In the genomic region with DNA sequence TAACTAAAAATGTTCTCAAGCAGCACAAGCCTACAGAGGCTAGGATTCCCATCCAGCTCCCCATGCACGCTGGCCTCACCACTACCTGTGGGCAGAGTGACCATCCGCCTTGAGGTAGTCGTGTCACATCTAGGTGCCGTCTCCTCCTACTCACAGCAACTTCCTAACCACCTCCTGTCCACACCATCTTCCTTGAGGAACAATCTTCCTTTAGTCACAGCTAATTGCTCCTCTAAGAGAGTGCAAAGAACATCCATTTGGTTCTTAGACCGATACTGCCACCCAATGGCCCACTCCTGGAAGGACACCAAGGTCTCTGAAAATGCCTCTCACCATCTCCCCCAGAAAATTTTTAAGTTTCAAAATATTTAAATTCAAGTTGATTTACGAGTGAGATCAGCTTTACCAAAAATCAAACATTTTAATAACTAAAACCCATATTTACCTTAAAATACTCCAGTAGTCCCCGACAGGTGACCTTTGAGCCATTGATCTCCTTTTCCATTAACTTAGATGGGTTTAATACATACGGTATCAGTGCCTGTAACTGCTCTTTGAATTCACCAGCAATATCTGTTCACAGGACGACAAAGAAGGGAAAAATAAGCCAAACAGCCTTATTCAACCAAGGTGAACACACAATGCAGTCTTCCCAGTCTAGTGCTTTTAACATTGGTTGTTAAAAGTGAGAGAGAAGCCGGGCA, we compare ENCODE assay signal across 8 cellular contexts. TPM values are rescaled to one million over a fixed set of nuclear protein-coding genes. Genes with fewer than 3 reads are reported as not detected.
A peak's percentile ranks its signal among the peaks of the same experiment; 100 is the strongest.
DNase-seq lines count a peak whose midpoint lies in the region; ATAC-seq and TF ChIP-seq lines count a peak whose summit lies in the region.

No MANE protein-coding gene starts in this region.

- no peak overlapping the region for H3K4me3 ChIP-seq in CD8-positive, alpha-beta T cell (ENCODE audit: low read depth, low read length)
- no peak overlapping the region for H3K4me3 ChIP-seq in thyroid gland (replicated peaks in 1 of 3)

- no peaks in the 10 kb centered on the region for H3K4me1 ChIP-seq in CD8-positive, alpha-beta T cell (ENCODE audit: insufficient read depth, low read length)
- H3K4me1 ChIP-seq in thyroid gland = peaks cover 0 to 6% of the 10 kb centered on the region in 2 donors

- no peak overlapping the region for H3K4me3 Mint-ChIP-seq in CD8-positive, alpha-beta T cell
- no peak overlapping the region for H3K4me3 Mint-ChIP-seq in activated T-helper 17 cell treated with anti-CD3 and anti-CD28 coated beads, Interleukin-2, amount 50 U/mL, for 72 hours

- 63 to 64% methylated on average over 10 of the region's 10 CpGs for WGBS in thyroid gland, 2 donors

- ATAC-seq in CD8-positive, alpha-beta T cell = peak; percentile 89
- peak; percentile 65 for ATAC-seq in activated T-helper 17 cell treated with anti-CD3 and anti-CD28 coated beads, Interleukin-2, amount 50 U/mL, for 72 hours (replicated peaks)
- ATAC-seq in omental fat pad (ENCODE audit: low FRiP score) = peak; percentile 85
- no peak for ATAC-seq in HG03469 (IDR thresholded peaks at IDR 0.05; ENCODE audit: unreplicated experiment)

- peaks cover 7% of the 10 kb centered on the region for H3K36me3 ChIP-seq in CD8-positive, alpha-beta T cell (ENCODE audit: insufficient read depth, low read length)
- peaks cover 14 to 15% of the 10 kb centered on the region in 2 donors for H3K36me3 ChIP-seq in thyroid gland

- no peak overlapping the region for H3K27ac Mint-ChIP-seq in CD8-positive, alpha-beta T cell
- no peak overlapping the region for H3K27ac Mint-ChIP-seq in activated T-helper 17 cell treated with anti-CD3 and anti-CD28 coated beads, Interleukin-2, amount 50 U/mL, for 72 hours

- DNase-seq in CD8-positive, alpha-beta T cell = peak; percentile 60 to 82 (median 63)
- peak; percentile 29 for DNase-seq in HK-2 (ENCODE audit: unreplicated experiment)
- DNase-seq in RKO (ENCODE audit: low spot score) = peak; percentile 69
- peak; percentile 52 for DNase-seq in fibroblast of the conjunctiva (ENCODE audit: low read depth)
- no peak for DNase-seq in omental fat pad (ENCODE audit: low spot score)
- DNase-seq in thyroid gland = peak; percentile 70 to 71

- TF ChIP-seq POLR2A in thyroid gland (IDR thresholded peaks at IDR 0.05) = no peak

- no peaks in the 10 kb centered on the region for H3K9me3 ChIP-seq in CD8-positive, alpha-beta T cell (ENCODE audit: low read length)
- no peaks in the 10 kb centered on the region for H3K9me3 ChIP-seq in thyroid gland

- intact Hi-C loops in CD8-positive, alpha-beta T cell (cut with DNase I, micrococcal nuclease) = loop anchor here (1.0 to 5.0 kb wide), 6 partner anchors 84 to 729 kb away; partner anchors contain the start of gene PLAAT4 (in 1 of the 2)
- intact Hi-C loops in thyroid gland (cut with DNase I) = loop anchor here (2.0 kb wide), 1 partner anchor 157 kb away; no protein-coding TSS in a partner anchor

- peaks cover 45% of the 10 kb centered on the region for H3K36me3 Mint-ChIP-seq in CD8-positive, alpha-beta T cell
- H3K36me3 Mint-ChIP-seq in activated T-helper 17 cell treated with anti-CD3 and anti-CD28 coated beads, Interleukin-2, amount 50 U/mL, for 72 hours (ENCODE audit: low read depth) = peaks cover 83% of the 10 kb centered on the region

- CTCF ChIA-PET in CD8-positive, alpha-beta T cell (lab: Charles Lee) = interaction anchor here (0.6 to 10.2 kb wide), 35 partner anchors 9 to 279 kb away, joined by 3 to 228 read pairs (median 3); partner anchors contain the start of genes PLAAT4 and PLAAT5

- no peak overlapping the region for H3K27ac ChIP-seq in CD8-positive, alpha-beta T cell (ENCODE audit: low read depth, low read length)
- H3K27ac ChIP-seq in thyroid gland = no peak overlapping the region

- peaks cover 8% of the 10 kb centered on the region for H3K4me1 Mint-ChIP-seq in CD8-positive, alpha-beta T cell (ENCODE audit: low read depth)
- H3K4me1 Mint-ChIP-seq in activated T-helper 17 cell treated with anti-CD3 and anti-CD28 coated beads, Interleukin-2, amount 50 U/mL, for 72 hours = peaks cover 8% of the 10 kb centered on the region

- no peaks in the 10 kb centered on the region for H3K9me3 Mint-ChIP-seq in CD8-positive, alpha-beta T cell
- no peaks in the 10 kb centered on the region for H3K9me3 Mint-ChIP-seq in activated T-helper 17 cell treated with anti-CD3 and anti-CD28 coated beads, Interleukin-2, amount 50 U/mL, for 72 hours

- H3K27me3 ChIP-seq in CD8-positive, alpha-beta T cell (ENCODE audit: insufficient read depth, low read length) = no peaks in the 10 kb centered on the region
- H3K27me3 ChIP-seq in thyroid gland = no peaks in the 10 kb centered on the region

- no peaks in the 10 kb centered on the region for H3K27me3 Mint-ChIP-seq in CD8-positive, alpha-beta T cell (ENCODE audit: low read depth)
- H3K27me3 Mint-ChIP-seq in activated T-helper 17 cell treated with anti-CD3 and anti-CD28 coated beads, Interleukin-2, amount 50 U/mL, for 72 hours = no peaks in the 10 kb centered on the region

- POLR2A ChIA-PET in CD8-positive, alpha-beta T cell (lab: Charles Lee) = interaction anchor here (0.8 to 1.2 kb wide), 4 partner anchors 9 to 157 kb away, joined by 3 to 7 read pairs (median 4); no protein-coding TSS in a partner anchor

- peak; percentile 93 for TF ChIP-seq CTCF in CD8-positive, alpha-beta T cell (IDR thresholded peaks at IDR 0.05)
- TF ChIP-seq CTCF in omental fat pad (IDR thresholded peaks at IDR 0.05) (peak in 1 of 3 donors; percentile 35), thyroid gland (IDR thresholded peaks at IDR 0.05) (peak; percentile 35 to 97 (median 84))

RNA-seq across cellular contexts. Expression of gene PLAAT3, which starts 21.7 kb away (rescaled TPM):
- total RNA-seq in CD8-positive, alpha-beta T cell = 1 to 10 TPM; 5.0 to 5.9 TPM
- 1 to 10 TPM; 5.4 to 7.6 TPM for total RNA-seq in activated T-helper 17 cell treated with anti-CD3 and anti-CD28 coated beads, Interleukin-2, amount 50 U/mL, for 72 hours
- total RNA-seq in omental fat pad (100 to 1,000 TPM; 125 to 616 (median 260) TPM), thyroid gland (10 to 100 TPM; 42.8 to 96.0 (median 74.6) TPM)

RNA-seq across cellular contexts. Expression of gene ATL3, which starts 35.3 kb away (rescaled TPM):
- total RNA-seq in CD8-positive, alpha-beta T cell = 10 to 100 TPM; 11.6 to 11.8 TPM
- total RNA-seq in activated T-helper 17 cell treated with anti-CD3 and anti-CD28 coated beads, Interleukin-2, amount 50 U/mL, for 72 hours = 10 to 100 TPM; 31.1 to 33.3 TPM
- total RNA-seq in omental fat pad (100 to 1,000 TPM in 1 of 4 donors, 10 to 100 TPM in 3; 84.4 to 100 (median 86.5) TPM), thyroid gland (100 to 1,000 TPM in 2 of 4 donors, 10 to 100 TPM in 2; 78.7 to 106 (median 98.4) TPM)

RNA-seq across cellular contexts. Expression of gene RTN3, which starts 45.4 kb away (rescaled TPM):
- 10 to 100 TPM; 12.4 to 13.2 TPM for total RNA-seq in CD8-positive, alpha-beta T cell
- 10 to 100 TPM; 53.2 to 59.3 TPM for total RNA-seq in activated T-helper 17 cell treated with anti-CD3 and anti-CD28 coated beads, Interleukin-2, amount 50 U/mL, for 72 hours
- total RNA-seq in omental fat pad = 100 to 1,000 TPM; 137 to 307 (median 193) TPM
- 100 to 1,000 TPM; 155 to 232 (median 209) TPM for total RNA-seq in thyroid gland

Comparison
In these comparisons a context has a peak if more than half of its experiments do, and no peak if none do; other contexts are left out.
1. RNA of gene PLAAT3, which starts 21.7 kb away (total RNA-seq): 125 to 616 TPM in omental fat pad and 42.8 to 96.0 TPM in thyroid gland; 5.4 to 7.6 TPM in activated T-helper 17 cell treated with anti-CD3 and anti-CD28 coated beads, Interleukin-2, amount 50 U/mL, for 72 hours and 5.0 to 5.9 TPM in CD8-positive, alpha-beta T cell; every median in the first group is over 4 times any median in the second.